ENCODE assay signal across 1 cellular context in genomic region chr20:63230800-63231268, GRCh38.
TF ChIP-seq lines count a peak whose summit lies in the region.

No MANE protein-coding gene starts in this region.

TF ChIP-seq in HepG2, 621 proteins besides CTCF, POLR2A, EP300 and RAD21 (continued from another document and continues in another):
- TF ChIP-seq PRDM10 (CRISPR knock-in tag; IDR thresholded peaks at IDR 0.05; ENCODE audit: low read depth) (no peak), PITX1 (CRISPR knock-in tag; IDR thresholded peaks at IDR 0.05) (peak; percentile 61; the same call in 1 of the 2 replicates), ZNF44 (CRISPR knock-in tag; IDR thresholded peaks at IDR 0.05) (0 out of 2 replicates have a peak, but pooled peaks have one; percentile 73), ZNF589 (CRISPR knock-in tag; conservative IDR thresholded peaks at IDR 0.05) (no peak), ZNF143 (CRISPR knock-in tag; IDR thresholded peaks at IDR 0.05) (no peak), ZNF7 (CRISPR knock-in tag; IDR thresholded peaks at IDR 0.05) (no peak), ZBTB21 (CRISPR knock-in tag; IDR thresholded peaks at IDR 0.05) (0 out of 2 replicates have a peak, but pooled peaks have one; percentile 10), ZNF776 (CRISPR knock-in tag; IDR thresholded peaks at IDR 0.05) (no peak), GATA4 (IDR thresholded peaks at IDR 0.05; ENCODE audit: borderline replicate concordance, low read depth) (no peak), AKAP8 (CRISPR knock-in tag; IDR thresholded peaks at IDR 0.05) (no peak), GATAD1 (CRISPR knock-in tag; IDR thresholded peaks at IDR 0.05) (0 out of 2 replicates have a peak, but pooled peaks have one; percentile 16), STAG1 (CRISPR knock-in tag; IDR thresholded peaks at IDR 0.05) (peak; percentile 65), ATM (IDR thresholded peaks at IDR 0.05; ENCODE audit: borderline replicate concordance) (no peak), LBX2 (CRISPR knock-in tag; IDR thresholded peaks at IDR 0.05; ENCODE audit: borderline replicate concordance) (no peak), ZNF451 (CRISPR knock-in tag; IDR thresholded peaks at IDR 0.05) (no peak), ZNF3 (CRISPR knock-in tag; IDR thresholded peaks at IDR 0.05) (no peak), MXI1 (IDR thresholded peaks at IDR 0.05; ENCODE audit: borderline replicate concordance, low read depth, low read length) (0 out of 3 replicates have a peak, but pooled peaks have one; percentile 33), CBX1 (IDR thresholded peaks at IDR 0.05; ENCODE audit: low read depth) (no peak), HDAC1 (CRISPR knock-in tag; IDR thresholded peaks at IDR 0.05) (no peak), ZBTB46 (CRISPR knock-in tag; IDR thresholded peaks at IDR 0.05; ENCODE audit: borderline replicate concordance) (no peak), ZNF468 (CRISPR knock-in tag; IDR thresholded peaks at IDR 0.05) (no peak), HNRNPUL1 (IDR thresholded peaks at IDR 0.05; ENCODE audit: low read depth, low read length) (no peak), SP2 (CRISPR knock-in tag; IDR thresholded peaks at IDR 0.05) (no peak; the same call in 1 of the 2 replicates), ZFP82 (CRISPR knock-in tag; IDR thresholded peaks at IDR 0.05; ENCODE audit: borderline replicate concordance) (no peak), MEF2D (CRISPR knock-in tag; IDR thresholded peaks at IDR 0.05) (peak; percentile 64; the same call in 1 of the 2 replicates), ZBED4 (CRISPR knock-in tag; IDR thresholded peaks at IDR 0.05; ENCODE audit: borderline replicate concordance) (peak; percentile 28; the same call in 1 of the 2 replicates), PRPF4 (IDR thresholded peaks at IDR 0.05; ENCODE audit: low read depth, low read length, poor library complexity, severe bottlenecking) (no peak), RFX1 (IDR thresholded peaks at IDR 0.05) (no peak), ZNF678 (CRISPR knock-in tag; IDR thresholded peaks at IDR 0.05) (no peak; the same call in 1 of the 2 replicates), SP5 (CRISPR knock-in tag; IDR thresholded peaks at IDR 0.05; ENCODE audit: borderline replicate concordance, low read depth) (no peak), ARID2 (CRISPR knock-in tag; IDR thresholded peaks at IDR 0.05; ENCODE audit: borderline replicate concordance) (no peak)
- TF ChIP-seq, protein P1, sequence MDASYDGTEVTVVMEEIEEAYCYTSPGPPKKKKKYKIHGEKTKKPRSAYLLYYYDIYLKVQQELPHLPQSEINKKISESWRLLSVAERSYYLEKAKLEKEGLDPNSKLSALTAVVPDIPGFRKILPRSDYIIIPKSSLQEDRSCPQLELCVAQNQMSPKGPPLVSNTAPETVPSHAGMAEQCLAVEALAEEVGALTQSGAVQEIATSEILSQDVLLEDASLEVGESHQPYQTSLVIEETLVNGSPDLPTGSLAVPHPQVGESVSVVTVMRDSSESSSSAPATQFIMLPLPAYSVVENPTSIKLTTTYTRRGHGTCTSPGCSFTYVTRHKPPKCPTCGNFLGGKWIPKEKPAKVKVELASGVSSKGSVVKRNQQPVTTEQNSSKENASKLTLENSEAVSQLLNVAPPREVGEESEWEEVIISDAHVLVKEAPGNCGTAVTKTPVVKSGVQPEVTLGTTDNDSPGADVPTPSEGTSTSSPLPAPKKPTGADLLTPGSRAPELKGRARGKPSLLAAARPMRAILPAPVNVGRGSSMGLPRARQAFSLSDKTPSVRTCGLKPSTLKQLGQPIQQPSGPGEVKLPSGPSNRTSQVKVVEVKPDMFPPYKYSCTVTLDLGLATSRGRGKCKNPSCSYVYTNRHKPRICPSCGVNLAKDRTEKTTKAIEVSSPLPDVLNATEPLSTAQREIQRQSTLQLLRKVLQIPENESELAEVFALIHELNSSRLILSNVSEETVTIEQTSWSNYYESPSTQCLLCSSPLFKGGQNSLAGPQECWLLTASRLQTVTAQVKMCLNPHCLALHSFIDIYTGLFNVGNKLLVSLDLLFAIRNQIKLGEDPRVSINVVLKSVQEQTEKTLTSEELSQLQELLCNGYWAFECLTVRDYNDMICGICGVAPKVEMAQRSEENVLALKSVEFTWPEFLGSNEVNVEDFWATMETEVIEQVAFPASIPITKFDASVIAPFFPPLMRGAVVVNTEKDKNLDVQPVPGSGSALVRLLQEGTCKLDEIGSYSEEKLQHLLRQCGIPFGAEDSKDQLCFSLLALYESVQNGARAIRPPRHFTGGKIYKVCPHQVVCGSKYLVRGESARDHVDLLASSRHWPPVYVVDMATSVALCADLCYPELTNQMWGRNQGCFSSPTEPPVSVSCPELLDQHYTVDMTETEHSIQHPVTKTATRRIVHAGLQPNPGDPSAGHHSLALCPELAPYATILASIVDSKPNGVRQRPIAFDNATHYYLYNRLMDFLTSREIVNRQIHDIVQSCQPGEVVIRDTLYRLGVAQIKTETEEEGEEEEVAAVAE (CRISPR knock-in tag; IDR thresholded peaks at IDR 0.05; ENCODE audit: borderline replicate concordance), result 0 out of 2 replicates have a peak, but pooled peaks have one; percentile 57
- TF ChIP-seq, protein P2, sequence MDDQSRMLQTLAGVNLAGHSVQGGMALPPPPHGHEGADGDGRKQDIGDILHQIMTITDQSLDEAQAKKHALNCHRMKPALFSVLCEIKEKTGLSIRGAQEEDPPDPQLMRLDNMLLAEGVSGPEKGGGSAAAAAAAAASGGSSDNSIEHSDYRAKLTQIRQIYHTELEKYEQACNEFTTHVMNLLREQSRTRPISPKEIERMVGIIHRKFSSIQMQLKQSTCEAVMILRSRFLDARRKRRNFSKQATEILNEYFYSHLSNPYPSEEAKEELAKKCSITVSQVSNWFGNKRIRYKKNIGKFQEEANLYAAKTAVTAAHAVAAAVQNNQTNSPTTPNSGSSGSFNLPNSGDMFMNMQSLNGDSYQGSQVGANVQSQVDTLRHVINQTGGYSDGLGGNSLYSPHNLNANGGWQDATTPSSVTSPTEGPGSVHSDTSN (CRISPR knock-in tag; IDR thresholded peaks at IDR 0.05; ENCODE audit: borderline replicate concordance), result no peak
- TF ChIP-seq, protein P3, sequence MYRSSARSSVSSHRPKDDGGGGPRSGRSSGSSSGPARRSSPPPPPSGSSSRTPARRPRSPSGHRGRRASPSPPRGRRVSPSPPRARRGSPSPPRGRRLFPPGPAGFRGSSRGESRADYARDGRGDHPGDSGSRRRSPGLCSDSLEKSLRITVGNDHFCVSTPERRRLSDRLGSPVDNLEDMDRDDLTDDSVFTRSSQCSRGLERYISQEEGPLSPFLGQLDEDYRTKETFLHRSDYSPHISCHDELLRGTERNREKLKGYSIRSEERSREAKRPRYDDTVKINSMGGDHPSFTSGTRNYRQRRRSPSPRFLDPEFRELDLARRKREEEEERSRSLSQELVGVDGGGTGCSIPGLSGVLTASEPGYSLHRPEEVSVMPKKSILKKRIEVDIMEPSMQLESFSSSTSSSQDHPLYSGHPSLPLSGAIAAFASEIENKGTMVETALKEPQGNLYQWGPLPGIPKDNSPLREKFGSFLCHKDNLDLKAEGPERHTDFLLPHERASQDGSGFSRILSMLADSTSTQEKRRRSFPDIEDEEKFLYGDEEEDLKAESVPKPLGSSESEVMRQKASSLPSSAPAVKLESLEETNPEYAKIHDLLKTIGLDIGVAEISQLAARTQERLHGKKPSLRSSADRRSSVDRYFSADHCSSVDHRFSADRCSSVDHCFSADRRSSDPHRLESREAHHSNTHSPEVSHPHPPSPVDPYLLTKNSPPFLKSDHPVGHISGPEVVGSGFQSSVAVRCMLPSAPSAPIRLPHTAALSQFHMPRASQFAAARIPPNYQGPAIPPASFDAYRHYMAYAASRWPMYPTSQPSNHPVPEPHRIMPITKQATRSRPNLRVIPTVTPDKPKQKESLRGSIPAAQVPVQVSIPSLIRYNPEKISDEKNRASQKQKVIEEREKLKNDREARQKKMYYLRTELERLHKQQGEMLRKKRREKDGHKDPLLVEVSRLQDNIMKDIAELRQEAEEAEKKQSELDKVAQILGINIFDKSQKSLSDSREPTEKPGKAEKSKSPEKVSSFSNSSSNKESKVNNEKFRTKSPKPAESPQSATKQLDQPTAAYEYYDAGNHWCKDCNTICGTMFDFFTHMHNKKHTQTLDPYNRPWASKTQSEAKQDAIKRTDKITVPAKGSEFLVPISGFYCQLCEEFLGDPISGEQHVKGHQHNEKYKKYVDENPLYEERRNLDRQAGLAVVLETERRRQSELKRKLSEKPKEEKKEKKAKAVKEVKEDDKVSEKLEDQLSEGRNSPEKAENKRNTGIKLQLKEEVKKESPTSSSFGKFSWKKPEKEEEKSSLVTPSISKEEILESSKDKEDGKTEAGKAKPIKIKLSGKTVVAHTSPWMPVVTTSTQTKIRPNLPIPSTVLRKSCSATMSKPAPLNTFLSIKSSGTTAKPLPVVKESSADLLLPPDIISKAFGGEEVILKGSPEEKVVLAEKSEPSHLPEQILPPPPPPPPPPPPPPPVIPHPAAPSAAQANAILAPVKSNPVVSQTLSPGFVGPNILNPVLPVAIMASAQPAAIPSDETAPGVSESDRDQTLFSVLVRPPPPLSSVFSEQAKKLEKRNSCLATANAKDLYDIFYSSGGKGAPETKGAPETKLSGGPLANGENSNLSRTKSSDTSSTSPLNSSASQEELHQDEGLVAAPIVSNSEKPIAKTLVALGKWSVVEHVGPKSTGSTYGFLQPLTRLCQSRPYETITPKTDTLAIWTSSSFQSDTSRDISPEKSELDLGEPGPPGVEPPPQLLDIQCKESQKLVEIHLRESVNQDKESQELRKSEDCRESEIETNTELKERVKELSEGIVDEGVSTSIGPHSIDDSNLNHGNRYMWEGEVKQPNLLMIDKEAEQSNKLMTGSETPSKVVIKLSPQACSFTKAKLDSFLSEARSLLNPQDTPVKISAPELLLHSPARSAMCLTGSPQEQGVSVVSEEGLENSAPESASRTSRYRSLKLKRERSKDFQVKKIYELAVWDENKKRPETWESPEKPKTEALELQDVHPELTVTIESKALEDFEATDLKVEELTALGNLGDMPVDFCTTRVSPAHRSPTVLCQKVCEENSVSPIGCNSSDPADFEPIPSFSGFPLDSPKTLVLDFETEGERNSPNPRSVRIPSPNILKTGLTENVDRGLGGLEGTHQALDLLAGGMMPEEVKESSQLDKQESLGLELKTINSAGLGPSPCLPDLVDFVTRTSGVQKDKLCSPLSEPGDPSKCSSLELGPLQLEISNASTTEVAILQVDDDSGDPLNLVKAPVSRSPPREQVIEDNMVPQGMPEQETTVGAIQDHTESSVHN (CRISPR knock-in tag; IDR thresholded peaks at IDR 0.05), result peak; percentile 75; the same call in 1 of the 2 replicates
